In the genomic region with DNA sequence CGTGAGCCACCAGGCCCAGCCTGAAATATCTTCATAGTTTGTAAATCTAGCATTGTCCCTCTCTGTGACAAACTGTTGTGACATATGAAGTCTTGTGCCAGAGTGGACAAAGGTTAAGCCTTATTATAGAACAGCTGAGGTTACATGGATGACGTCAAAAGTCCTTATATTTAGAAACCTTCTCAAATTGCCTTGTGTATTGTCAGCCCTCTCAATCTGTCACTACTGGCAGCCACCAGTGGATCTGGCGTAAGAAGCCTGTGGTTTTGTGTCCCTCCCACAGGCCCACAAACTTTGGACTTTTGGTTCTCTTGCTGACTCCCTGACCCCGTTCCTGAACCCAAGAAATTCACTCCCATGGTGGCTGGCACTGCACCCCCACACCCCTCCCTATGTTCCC, we compare ENCODE assay signal across 11 cellular contexts.
DNase-seq lines count a peak whose midpoint lies in the region; ATAC-seq lines count a peak whose summit lies in the region.
"Had no signal": no experiment of that assay in that cellular context is flagged by ENCODE, and none has a peak within 500 bp of the region (broad histone marks: within the 10 kb centered on the region; RNA-seq: fewer than 3 reads in every experiment).

No MANE protein-coding gene starts in this region.

- DNase-seq in H4 (ENCODE audit: low spot score) (peak; percentile 42), OCI-M1 (lab: John Stamatoyannopoulos, UW) (peak; percentile 2), fibroblast of peridontal ligament (ENCODE audit: extremely low read depth) (peak; percentile 77), mucosa of gallbladder (ENCODE audit: low spot score) (peak; percentile 30), putamen (ENCODE audit: low spot score) (no peak)
- DNase-seq in activated T-cell treated with anti-CD3 and anti-CD28 coated beads, Interleukin-2, amount 50 U/mL, for 48 hours, result no peak
- no peak for DNase-seq in activated CD8-positive, alpha-beta T cell treated with anti-CD3 and anti-CD28 coated beads, Interleukin-2, amount 10 ng/mL, durations not matched to agents 7 days and 5 days
- DNase-seq: esophagus squamous epithelium had no signal

- CTCF ChIA-PET in activated CD8-positive, alpha-beta T cell treated with anti-CD3 and anti-CD28 coated beads, Interleukin-2, amount 10 ng/mL, durations not matched to agents 7 days and 5 days (lab: Charles Lee), result no interaction called here

- H3K36me3 Mint-ChIP-seq in activated CD8-positive, alpha-beta T cell treated with anti-CD3 and anti-CD28 coated beads, Interleukin-2, amount 10 ng/mL, durations not matched to agents 7 days and 5 days (ENCODE audit: low read depth), result no peaks in the 10 kb centered on the region

- H3K9me3 Mint-ChIP-seq in activated CD8-positive, alpha-beta T cell treated with anti-CD3 and anti-CD28 coated beads, Interleukin-2, amount 10 ng/mL, durations not matched to agents 7 days and 5 days (ENCODE audit: insufficient read depth), result no peaks in the 10 kb centered on the region

- peaks cover 1% of the 10 kb centered on the region for H3K27me3 Mint-ChIP-seq in activated CD8-positive, alpha-beta T cell treated with anti-CD3 and anti-CD28 coated beads, Interleukin-2, amount 10 ng/mL, durations not matched to agents 7 days and 5 days (ENCODE audit: low read depth)

- no peak for ATAC-seq in activated CD8-positive, alpha-beta T cell treated with anti-CD3 and anti-CD28 coated beads, Interleukin-2, amount 10 ng/mL, durations not matched to agents 7 days and 5 days
- no peak for ATAC-seq in HG03039 (IDR thresholded peaks at IDR 0.05; ENCODE audit: unreplicated experiment)
- ATAC-seq: activated CD4-positive, CD25-positive, alpha-beta regulatory T cell treated with anti-CD3 and anti-CD28 coated beads, Interleukin-2, amount 50 U/mL, for 24 hours; sciatic nerve had no signal

- POLR2A ChIA-PET in activated CD8-positive, alpha-beta T cell treated with anti-CD3 and anti-CD28 coated beads, Interleukin-2, amount 10 ng/mL, durations not matched to agents 7 days and 5 days (lab: Charles Lee), result interaction anchor here (1.2 kb wide), 1 partner anchor 10 kb away, joined by 3 read pairs; no protein-coding TSS in a partner anchor

- H3K27ac Mint-ChIP-seq in activated CD8-positive, alpha-beta T cell treated with anti-CD3 and anti-CD28 coated beads, Interleukin-2, amount 10 ng/mL, durations not matched to agents 7 days and 5 days, result no peak overlapping the region

- H3K4me1 Mint-ChIP-seq in activated CD8-positive, alpha-beta T cell treated with anti-CD3 and anti-CD28 coated beads, Interleukin-2, amount 10 ng/mL, durations not matched to agents 7 days and 5 days (ENCODE audit: low read depth), result peaks cover 11% of the 10 kb centered on the region

- H3K4me3 Mint-ChIP-seq in activated CD8-positive, alpha-beta T cell treated with anti-CD3 and anti-CD28 coated beads, Interleukin-2, amount 10 ng/mL, durations not matched to agents 7 days and 5 days, result no peak overlapping the region

Comparison
In these comparisons a context has a peak if more than half of its experiments do, and no peak if none do; other contexts are left out.
1. DNase-seq: peak in H4 (single experiment), OCI-M1 (single experiment), fibroblast of peridontal ligament (single experiment) and mucosa of gallbladder (single experiment); none in activated T-cell treated with anti-CD3 and anti-CD28 coated beads, Interleukin-2, amount 50 U/mL, for 48 hours (0 of 2), putamen (single experiment) and activated CD8-positive, alpha-beta T cell treated with anti-CD3 and anti-CD28 coated beads, Interleukin-2, amount 10 ng/mL, durations not matched to agents 7 days and 5 days (single experiment).